9 cellular contexts compared by ENCODE assay signal in the genomic region with DNA sequence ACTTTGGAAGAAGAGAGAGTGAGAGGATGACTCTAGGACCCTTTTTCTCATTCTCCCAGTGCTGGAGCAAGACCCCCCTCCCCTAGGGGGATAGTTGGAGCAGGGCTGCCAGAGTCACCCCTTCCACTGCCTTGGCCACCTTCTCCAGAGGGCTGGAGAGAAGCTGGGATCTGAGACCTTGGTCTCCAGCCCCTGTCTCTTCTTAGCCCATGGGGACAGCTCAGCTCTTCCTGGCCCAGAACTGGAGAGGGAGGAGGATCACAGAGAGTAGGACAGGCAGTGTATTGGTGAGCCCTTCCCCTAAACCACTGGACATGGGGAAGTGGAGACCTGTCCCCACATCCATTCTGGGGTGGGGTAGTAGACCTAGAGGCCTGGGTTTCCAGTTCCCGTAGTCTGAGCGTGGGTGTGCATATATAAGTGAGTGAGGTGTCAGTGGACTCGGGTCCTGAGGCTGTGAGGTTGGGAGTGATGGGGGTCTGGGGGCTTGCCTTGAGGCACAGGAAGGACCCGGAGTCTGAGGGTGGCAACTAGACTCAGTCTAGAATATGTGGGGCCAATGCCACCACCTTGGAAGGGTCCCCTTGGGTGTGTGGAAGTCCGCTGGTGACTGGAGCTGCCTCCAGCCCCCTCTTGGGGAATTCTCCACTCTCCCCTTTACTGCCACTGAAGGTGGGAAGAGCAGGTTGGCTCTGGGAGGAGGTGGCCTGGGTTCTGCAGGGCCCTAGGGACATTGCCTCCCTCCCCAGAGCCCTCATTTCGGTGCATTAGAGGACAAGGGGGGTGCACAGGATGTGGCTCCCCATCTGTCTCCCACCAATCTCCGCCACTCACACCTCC. TPM values are rescaled to one million over a fixed set of nuclear protein-coding genes. Genes with fewer than 3 reads are reported as not detected.
A peak's percentile ranks its signal among the peaks of the same experiment; 100 is the strongest.
DNase-seq lines count a peak whose midpoint lies in the region; ATAC-seq and TF ChIP-seq lines count a peak whose summit lies in the region.
"Had no signal": no experiment of that assay in that cellular context is flagged by ENCODE, and none has a peak within 500 bp of the region (broad histone marks: within the 10 kb centered on the region; RNA-seq: fewer than 3 reads in every experiment).

No MANE protein-coding gene starts in this region.

- BruUV-seq in Calu3 (replicated peaks; lab: Mats Ljungman, UMichigan) = no TSS peak

- H3K4me1 Mint-ChIP-seq in Calu3 (ENCODE audit: low read depth, unreplicated experiment) = peaks cover 87% of the 10 kb centered on the region
- H3K4me1 Mint-ChIP-seq in WTC11 = peaks cover 63% of the 10 kb centered on the region

- CTCF ChIA-PET in Calu3 (lab: Charles Lee) (interaction anchor here (0.6 to 37.0 kb wide), 33 partner anchors 12 to 1204 kb away, joined by 3 to 1520 read pairs (median 5); a partner anchor contains a TSS), WTC11 (lab: Charles Lee) (interaction anchor here (0.6 to 5.0 kb wide), 13 partner anchors 10 to 279 kb away, joined by 3 to 56 read pairs (median 7); a partner anchor contains a TSS)

- H3K27me3 ChIP-seq in psoas muscle (ENCODE audit: insufficient read depth in 3 of 3, low read length in 2 of 3) = no peaks in the 10 kb centered on the region

- peaks cover 0 to 26% of the 10 kb centered on the region in 2 donors for H3K36me3 ChIP-seq in psoas muscle (ENCODE audit: insufficient read depth in 1 of 2, low read depth in 1 of 2)

- H3K9me3 ChIP-seq in psoas muscle = no peaks in the 10 kb centered on the region

- peak overlapping the region; percentile 93 for H3K27ac ChIP-seq in psoas muscle

- H3K36me3 Mint-ChIP-seq in Calu3 (ENCODE audit: insufficient read depth, unreplicated experiment) (peaks cover 79% of the 10 kb centered on the region), WTC11 (peaks cover 6% of the 10 kb centered on the region; the same call in 1 of the 2 replicates)

- intact Hi-C loops in Calu3 (cut with micrococcal nuclease; ENCODE audit: unreplicated experiment) (loop anchor here (1.0 to 2.0 kb wide), 2 partner anchors 30 to 42 kb away; no protein-coding TSS in a partner anchor), psoas muscle (cut with DNase I) (no loop called here)

- no peak for ATAC-seq in WTC11
- ATAC-seq in psoas muscle = peak in 1 of 4 donors; percentile 8
- ATAC-seq in HG03460 (IDR thresholded peaks at IDR 0.05; ENCODE audit: unreplicated experiment) = no peak

- H3K9me3 Mint-ChIP-seq in Calu3 (ENCODE audit: low read depth, unreplicated experiment) (no peaks in the 10 kb centered on the region), WTC11 (no peaks in the 10 kb centered on the region)

- H3K4me1 ChIP-seq in psoas muscle = peaks cover 80% of the 10 kb centered on the region

- peak overlapping the region; percentile 85 for H3K4me3 ChIP-seq in fibroblast of villous mesenchyme (ENCODE audit: low read depth, low read length)
- peak overlapping the region; percentile 81 for H3K4me3 ChIP-seq in psoas muscle

- H3K27me3 Mint-ChIP-seq in Calu3 (ENCODE audit: unreplicated experiment) (no peaks in the 10 kb centered on the region), WTC11 (ENCODE audit: low read depth) (peaks cover 59% of the 10 kb centered on the region)

- 40 to 49% (median 44%) methylated on average over 7 of the region's 7 CpGs for WGBS in psoas muscle, 3 donors

- TF ChIP-seq CTCF in Calu3 (IDR thresholded peaks at IDR 0.05; ENCODE audit: unreplicated experiment) = no peak
- no peak for TF ChIP-seq CTCF in WTC11 (IDR thresholded peaks at IDR 0.05)
- no peak for TF ChIP-seq CTCF in fibroblast of villous mesenchyme (IDR thresholded peaks at IDR 0.05; ENCODE audit: insufficient read depth, low read depth, low read length)
- TF ChIP-seq CTCF in psoas muscle (IDR thresholded peaks at IDR 0.05) = no peak

- peak overlapping the region; percentile 89 for H3K4me3 Mint-ChIP-seq in Calu3 (ENCODE audit: low read depth, unreplicated experiment)
- peak overlapping the region; percentile 76 for H3K4me3 Mint-ChIP-seq in WTC11

- POLR2A ChIA-PET in WTC11 (lab: Charles Lee) = interaction anchor here (1.0 to 2.7 kb wide), 6 partner anchors 10 to 126 kb away, joined by 3 to 10 read pairs (median 8); a partner anchor contains a TSS

- H3K27ac Mint-ChIP-seq in Calu3 (ENCODE audit: unreplicated experiment) (peak overlapping the region; percentile 75), WTC11 (no peak overlapping the region)

- DNase-seq in Calu3 (no peak), WTC11 (ENCODE audit: low spot score) (no peak), fibroblast of villous mesenchyme (ENCODE audit: low read depth) (no peak), psoas muscle (peak in 1 of 2 donors; percentile 59), NCI-H1694 treated with DMSO at 0.1 percent for 48 hours (lab: John Stamatoyannopoulos, UW) (no peak), dermis blood vessel endothelial cell (no peak), DMS 273 (lab: John Stamatoyannopoulos, UW; ENCODE audit: unreplicated experiment) (no peak)
- DNase-seq: NK-92 treated with Interleukin-12 subunit alpha and Interleukin-12 subunit beta, amount 100 ng/mL, for 24 hours had no signal

TF ChIP-seq in WTC11, 78 proteins besides CTCF, POLR2A, EP300 and RAD21:
- TF ChIP-seq, protein P1, sequence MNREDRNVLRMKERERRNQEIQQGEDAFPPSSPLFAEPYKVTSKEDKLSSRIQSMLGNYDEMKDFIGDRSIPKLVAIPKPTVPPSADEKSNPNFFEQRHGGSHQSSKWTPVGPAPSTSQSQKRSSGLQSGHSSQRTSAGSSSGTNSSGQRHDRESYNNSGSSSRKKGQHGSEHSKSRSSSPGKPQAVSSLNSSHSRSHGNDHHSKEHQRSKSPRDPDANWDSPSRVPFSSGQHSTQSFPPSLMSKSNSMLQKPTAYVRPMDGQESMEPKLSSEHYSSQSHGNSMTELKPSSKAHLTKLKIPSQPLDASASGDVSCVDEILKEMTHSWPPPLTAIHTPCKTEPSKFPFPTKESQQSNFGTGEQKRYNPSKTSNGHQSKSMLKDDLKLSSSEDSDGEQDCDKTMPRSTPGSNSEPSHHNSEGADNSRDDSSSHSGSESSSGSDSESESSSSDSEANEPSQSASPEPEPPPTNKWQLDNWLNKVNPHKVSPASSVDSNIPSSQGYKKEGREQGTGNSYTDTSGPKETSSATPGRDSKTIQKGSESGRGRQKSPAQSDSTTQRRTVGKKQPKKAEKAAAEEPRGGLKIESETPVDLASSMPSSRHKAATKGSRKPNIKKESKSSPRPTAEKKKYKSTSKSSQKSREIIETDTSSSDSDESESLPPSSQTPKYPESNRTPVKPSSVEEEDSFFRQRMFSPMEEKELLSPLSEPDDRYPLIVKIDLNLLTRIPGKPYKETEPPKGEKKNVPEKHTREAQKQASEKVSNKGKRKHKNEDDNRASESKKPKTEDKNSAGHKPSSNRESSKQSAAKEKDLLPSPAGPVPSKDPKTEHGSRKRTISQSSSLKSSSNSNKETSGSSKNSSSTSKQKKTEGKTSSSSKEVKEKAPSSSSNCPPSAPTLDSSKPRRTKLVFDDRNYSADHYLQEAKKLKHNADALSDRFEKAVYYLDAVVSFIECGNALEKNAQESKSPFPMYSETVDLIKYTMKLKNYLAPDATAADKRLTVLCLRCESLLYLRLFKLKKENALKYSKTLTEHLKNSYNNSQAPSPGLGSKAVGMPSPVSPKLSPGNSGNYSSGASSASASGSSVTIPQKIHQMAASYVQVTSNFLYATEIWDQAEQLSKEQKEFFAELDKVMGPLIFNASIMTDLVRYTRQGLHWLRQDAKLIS (CRISPR knock-in tag; IDR thresholded peaks at IDR 0.05; ENCODE audit: borderline replicate concordance) = no peak
- TF ChIP-seq ESRRA (CRISPR knock-in tag; IDR thresholded peaks at IDR 0.05; ENCODE audit: borderline replicate concordance) (no peak), PRRX2 (CRISPR knock-in tag; IDR thresholded peaks at IDR 0.05) (no peak), NFE2L1 (CRISPR knock-in tag; IDR thresholded peaks at IDR 0.05) (0 out of 2 replicates have a peak, but pooled peaks have one; percentile 31)
TF ChIP-seq in WTC11: peak in this region for 1.

RNA-seq across cellular contexts. Expression of a gene that starts 20.0 kb away (rescaled TPM):
- total RNA-seq in Calu3 (2022) (0.44 and 0.71 TPM in 2 replicates), WTC11 (2021) (1.4 to 2.3 TPM (median 2.0 TPM) in 3 replicates), fibroblast of villous mesenchyme (2.2 and 2.9 TPM in 2 replicates), psoas muscle (1 to 10 TPM in 2 of 4 donors, under 1 TPM in 2; 0.34 to 1.4 (median 0.82) TPM), dermis blood vessel endothelial cell (3.7 and 4.3 TPM in 2 replicates)
- polyA plus RNA-seq in psoas muscle = under 1 TPM in 2 of 3 donors, not detected in 1; 0.17 to 0.25 TPM

RNA-seq across cellular contexts. Expression of a gene that starts 35.6 kb away (rescaled TPM):
- total RNA-seq in Calu3 (2022) (150 and 170 TPM in 2 replicates), WTC11 (2021) (14.3 to 20.7 TPM (median 15.8 TPM) in 3 replicates), fibroblast of villous mesenchyme (20.3 and 23.5 TPM in 2 replicates), psoas muscle (10 to 100 TPM; 15.0 to 51.1 (median 44.6) TPM), dermis blood vessel endothelial cell (9.7 and 13.6 TPM in 2 replicates)
- 10 to 100 TPM; 15.0 to 76.9 (median 18.6) TPM for polyA plus RNA-seq in psoas muscle

RNA-seq across cellular contexts. Expression of a gene that starts 56.9 kb away (rescaled TPM):
- total RNA-seq in Calu3 (2022) (567 and 645 TPM in 2 replicates), WTC11 (2021) (85.9 to 125 TPM (median 87.9 TPM) in 3 replicates), fibroblast of villous mesenchyme (19.0 and 28.5 TPM in 2 replicates), psoas muscle (under 1 TPM; 0.27 to 0.90 (median 0.42) TPM), dermis blood vessel endothelial cell (16.8 and 33.6 TPM in 2 replicates)
- polyA plus RNA-seq in psoas muscle = 1 to 10 TPM in 2 of 3 donors, under 1 TPM in 1; 0.86 to 2.5 (median 1.4) TPM
